ENCODE assay signal across 8 cellular contexts in genomic region chr3:11721114-11721440, GRCh38.
DNase-seq lines count a peak whose midpoint lies in the region; ATAC-seq and TF ChIP-seq lines count a peak whose summit lies in the region.

No MANE protein-coding gene starts in this region.

- H3K27me3 ChIP-seq in heart right ventricle (peaks cover 0 to 13% (median 0%) of the 10 kb centered on the region in 7 donors), mesenchymal stem cell (ENCODE audit: control insufficient read depth in 1 of 2, insufficient read depth in 1 of 2, low read length in 2 of 2) (peaks cover 13% of the 10 kb centered on the region in 2 experiments), upper lobe of right lung (no peaks in the 10 kb centered on the region)

- no peak overlapping the region for H3K23ac ChIP-seq in mesenchymal stem cell (ENCODE audit: low read length in 2 of 2)

- H4K8ac ChIP-seq in mesenchymal stem cell (ENCODE audit: low read length) = no peak overlapping the region

- H3K9me3 ChIP-seq in heart right ventricle = no peaks in the 10 kb centered on the region
- no peaks in the 10 kb centered on the region for H3K9me3 ChIP-seq in mesenchymal stem cell (ENCODE audit: control insufficient read depth, low read length)
- no peaks in the 10 kb centered on the region for H3K9me3 ChIP-seq in upper lobe of right lung

- peaks cover 5% of the 10 kb centered on the region for H3K79me1 ChIP-seq in mesenchymal stem cell (replicated peaks; ENCODE audit: low read length, poor library complexity, severe bottlenecking)

- WGBS in heart right ventricle, 2 donors = 49 to 57% methylated on average over 5 of the region's 5 CpGs
- WGBS in mesenchymal stem cell = 55% methylated on average over 5 of the region's 5 CpGs

- DNase-seq in heart right ventricle (no peak), cardiac septum (ENCODE audit: low spot score) (no peak), astrocyte of the spinal cord (ENCODE audit: low read depth, low spot score) (peak; percentile 3), mesenchymal stem cell (no peak), upper lobe of right lung (no peak), cortex of kidney (lab: John Stamatoyannopoulos, UW) (no peak), GM20000 (ENCODE audit: low spot score) (no peak)

- no peak overlapping the region for H2AFZ ChIP-seq in mesenchymal stem cell (ENCODE audit: low read depth, low read length)

- H3K4me2 ChIP-seq in mesenchymal stem cell (ENCODE audit: low read length, poor library complexity, severe bottlenecking) = no peak overlapping the region

- H2BK5ac ChIP-seq in mesenchymal stem cell (ENCODE audit: low read depth, low read length, poor library complexity, severe bottlenecking) = no peak overlapping the region

- H3K4ac ChIP-seq in mesenchymal stem cell (ENCODE audit: low read depth in 1 of 2, low read length in 2 of 2) = no peak overlapping the region

- intact Hi-C loops in heart right ventricle (cut with DNase I) = no loop called here
- intact Hi-C loops in cardiac septum (cut with DNase I) = no loop called here
- intact Hi-C loops in upper lobe of right lung (cut with DNase I) = no loop called here

- H2BK15ac ChIP-seq in mesenchymal stem cell (ENCODE audit: low read depth, poor library complexity, severe bottlenecking) = no peak overlapping the region

- H3K36me3 ChIP-seq in heart right ventricle (no peaks in the 10 kb centered on the region), mesenchymal stem cell (ENCODE audit: control insufficient read depth in 1 of 2, insufficient read depth in 2 of 2, low read depth in 1 of 2, low read length in 2 of 2) (no peaks in the 10 kb centered on the region), upper lobe of right lung (no peaks in the 10 kb centered on the region)

- H3K9ac ChIP-seq in mesenchymal stem cell (ENCODE audit: low read length) = peak overlapping the region; percentile 91

- H2BK12ac ChIP-seq in mesenchymal stem cell (ENCODE audit: low read length in 2 of 2) = no peak overlapping the region

- H3K4me1 ChIP-seq in heart right ventricle (peaks cover 0 to 32% (median 25%) of the 10 kb centered on the region in 9 donors), mesenchymal stem cell (ENCODE audit: control insufficient read depth, insufficient read depth, low read depth, low read length) (peaks cover 4% of the 10 kb centered on the region), upper lobe of right lung (no peaks in the 10 kb centered on the region)

- H3K18ac ChIP-seq in mesenchymal stem cell (ENCODE audit: low read depth in 1 of 2, low read length in 2 of 2) = no peak overlapping the region

- in situ Hi-C loops in astrocyte of the spinal cord (cut with HindIII; ENCODE audit: low sequenced_read_pairs) = no loop called here

- H3K4me3 ChIP-seq in heart right ventricle (peak overlapping the region in 6 of 10 donors; percentile 78 to 93 (median 88)), astrocyte of the spinal cord (ENCODE audit: low read depth, low read length) (no peak overlapping the region), mesenchymal stem cell (ENCODE audit: insufficient read depth in 1 of 2, low read depth in 1 of 2, low read length in 2 of 2) (peak overlapping the region in 1 of 2 experiments; percentile 86), upper lobe of right lung (peak overlapping the region; percentile 91)

- H3K27ac ChIP-seq in heart right ventricle (peak overlapping the region in 9 of 10 donors; percentile 84 to 98 (median 93)), mesenchymal stem cell (ENCODE audit: low read length, poor library complexity, severe bottlenecking) (no peak overlapping the region), upper lobe of right lung (peak overlapping the region; percentile 93)

- no peak overlapping the region for H4K91ac ChIP-seq in mesenchymal stem cell (ENCODE audit: low read length)

- H2AK5ac ChIP-seq in mesenchymal stem cell (ENCODE audit: low read length, severe bottlenecking) = no peak overlapping the region

- no peak overlapping the region for H2BK120ac ChIP-seq in mesenchymal stem cell (ENCODE audit: low read depth, low read length)

- H3K14ac ChIP-seq in mesenchymal stem cell (ENCODE audit: low read length in 2 of 2) = no peak overlapping the region

- TF ChIP-seq CTCF in heart right ventricle (IDR thresholded peaks at IDR 0.05) (no peak), astrocyte of the spinal cord (IDR thresholded peaks at IDR 0.05; ENCODE audit: low read depth, low read length) (no peak), upper lobe of right lung (IDR thresholded peaks at IDR 0.05) (no peak), GM20000 (IDR thresholded peaks at IDR 0.05; ENCODE audit: extremely low read depth, missing control alignments) (no peak)

- ATAC-seq in heart right ventricle (no peak), upper lobe of right lung (no peak), GM19397 (IDR thresholded peaks at IDR 0.05; ENCODE audit: unreplicated experiment) (no peak)
